ENCODE assay signal across 9 cellular contexts in the genomic region with DNA sequence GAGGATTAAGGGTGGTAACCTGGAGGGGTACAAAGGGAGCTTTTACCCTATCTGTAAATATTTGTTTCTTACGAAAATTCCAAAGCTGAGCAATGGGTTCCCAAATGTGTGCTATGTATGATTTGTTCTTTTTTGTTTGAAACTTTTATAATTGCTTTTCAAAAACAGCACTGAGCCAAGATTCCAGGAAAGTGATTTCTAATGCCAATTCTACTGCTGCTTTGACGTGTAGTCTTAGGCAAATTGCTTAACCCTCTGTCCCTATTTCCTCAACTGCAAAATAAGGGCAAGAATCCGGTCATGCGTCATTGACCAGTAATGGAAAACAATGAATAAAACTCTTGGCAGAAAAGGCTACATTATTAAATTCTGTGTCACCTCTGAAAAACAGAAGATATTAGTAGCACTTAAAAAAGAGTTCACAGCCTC.
DNase-seq lines count a peak whose midpoint lies in the region; TF ChIP-seq lines count a peak whose summit lies in the region.
"Had no signal": no experiment of that assay in that cellular context is flagged by ENCODE, and none has a peak within 500 bp of the region (broad histone marks: within the 10 kb centered on the region; RNA-seq: fewer than 3 reads in every experiment).

No MANE protein-coding gene starts in this region.

- POLR2A ChIA-PET in GM10248 (lab: Yijun Ruan, JAX), result no interaction called here

- CTCF ChIA-PET in GM10248 (lab: Yijun Ruan, JAX), result interaction anchor here (0.9 kb wide), 1 partner anchor 518 kb away, joined by 3 read pairs; no protein-coding TSS in a partner anchor

- DNase-seq in GM03348 (ENCODE audit: low spot score), result peak; percentile 71
- DNase-seq in amniotic epithelial cell (ENCODE audit: low read depth), result peak; percentile 77
- DNase-seq in glomerular endothelial cell (ENCODE audit: extremely low read depth, low read depth, low spot score), result peak; percentile 96
- DNase-seq in sigmoid colon, result no peak
- DNase-seq in NCI-H2029 treated with DMSO at 0.1 percent for 48 hours (lab: John Stamatoyannopoulos, UW), result no peak
- DNase-seq in GM10248 (ENCODE audit: extremely low spot score), result no peak
- DNase-seq in activated CD4-positive, CD25-positive, alpha-beta regulatory T cell treated with anti-CD3 and anti-CD28 coated beads, Interleukin-2, amount 50 U/mL, for 72 hours, result no peak
- no peak for DNase-seq in stimulated activated CD4-positive, alpha-beta T cell treated with anti-CD3 and anti-CD28 coated beads, Interleukin-15, amount 100 ng/mL, for 24 hours
- DNase-seq: DMS53 had no signal

- intact Hi-C loops in sigmoid colon (cut with DNase I), result loop anchor here (10.0 kb wide), 2 partner anchors 746 to 936 kb away; no protein-coding TSS in a partner anchor

- H3K27ac ChIP-seq in sigmoid colon, result peak overlapping the region; percentile 69 to 83 (median 73)

- H3K27me3 ChIP-seq in sigmoid colon, result no peaks in the 10 kb centered on the region

- H3K9me3 ChIP-seq in sigmoid colon, result no peaks in the 10 kb centered on the region

- H3K4me1 ChIP-seq in sigmoid colon, result peaks cover 0 to 74% (median 34%) of the 10 kb centered on the region in 4 donors

- TF ChIP-seq POLR2A in sigmoid colon (IDR thresholded peaks at IDR 0.05), result no peak

- H3K4me3 ChIP-seq in sigmoid colon, result no peak overlapping the region

- WGBS in sigmoid colon, 2 donors, result 88% methylated on average over 4 of the region's 4 CpGs

- no peaks in the 10 kb centered on the region for H3K36me3 ChIP-seq in sigmoid colon

- peak; percentile 66 to 97 (median 88) for TF ChIP-seq EP300 in sigmoid colon (IDR thresholded peaks at IDR 0.05)

- TF ChIP-seq CTCF in sigmoid colon (IDR thresholded peaks at IDR 0.05), result no peak
- TF ChIP-seq CTCF in GM10248 (IDR thresholded peaks at IDR 0.05; ENCODE audit: control extremely low read depth, extremely low read depth, low read depth, missing control alignments), result no peak

Comparison
In these comparisons a context has a peak if more than half of its experiments do, and no peak if none do; other contexts are left out.
1. DNase-seq: peak in GM03348 (single experiment), amniotic epithelial cell (single experiment) and glomerular endothelial cell (single experiment); none in sigmoid colon (single experiment), NCI-H2029 treated with DMSO at 0.1 percent for 48 hours (single experiment), GM10248 (single experiment), activated CD4-positive, CD25-positive, alpha-beta regulatory T cell treated with anti-CD3 and anti-CD28 coated beads, Interleukin-2, amount 50 U/mL, for 72 hours (single experiment) and stimulated activated CD4-positive, alpha-beta T cell treated with anti-CD3 and anti-CD28 coated beads, Interleukin-15, amount 100 ng/mL, for 24 hours (single experiment).